Comparison of ENCODE assay signal across 18 cellular contexts in the genomic region with DNA sequence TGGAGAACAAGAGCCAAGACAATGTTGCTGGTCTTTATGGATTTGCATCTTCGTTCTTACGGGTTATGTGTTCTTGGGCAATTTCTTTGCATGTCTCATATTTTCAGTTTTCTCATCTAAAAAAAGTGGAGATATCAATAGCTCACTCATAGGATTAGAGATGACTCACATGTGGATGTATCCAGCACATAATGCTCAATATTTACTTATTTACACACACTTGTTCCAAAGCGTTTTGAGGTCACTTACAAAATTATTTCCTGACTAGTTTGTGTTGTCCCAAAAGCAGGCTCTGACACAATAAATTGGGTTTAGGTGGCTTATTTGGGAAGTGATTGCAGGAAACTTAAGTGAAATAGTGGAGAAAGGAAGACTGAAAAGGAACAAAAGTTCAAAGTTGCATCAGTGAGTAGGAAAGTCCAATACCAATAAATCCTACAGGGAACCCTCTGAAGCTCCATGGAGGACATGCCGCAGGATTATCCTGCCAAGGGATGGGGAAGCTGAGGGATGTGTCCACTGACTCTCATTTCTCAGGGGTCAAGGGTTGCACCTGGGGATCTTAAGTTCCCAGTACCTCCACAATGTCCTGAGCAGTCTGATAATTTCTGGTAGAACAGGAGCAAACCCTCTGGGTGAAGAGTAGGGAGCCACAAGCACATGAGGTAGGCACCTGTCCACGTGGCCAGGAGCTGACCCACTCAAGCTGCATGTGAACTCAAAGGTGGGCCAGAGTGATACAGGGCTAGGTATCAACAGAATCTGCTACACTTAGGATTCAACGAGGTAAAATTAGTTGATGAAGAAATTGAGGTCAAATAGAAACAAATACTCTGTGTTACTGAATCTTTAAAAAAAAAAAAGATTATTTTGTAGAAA. TPM values are rescaled to one million over a fixed set of nuclear protein-coding genes. Genes with fewer than 3 reads are reported as not detected.
DNase-seq lines count a peak whose midpoint lies in the region; ATAC-seq, FAIRE-seq and TF ChIP-seq lines count a peak whose summit lies in the region.
"Had no signal": no experiment of that assay in that cellular context is flagged by ENCODE, and none has a peak within 500 bp of the region (broad histone marks: within the 10 kb centered on the region; RNA-seq: fewer than 3 reads in every experiment).

No MANE protein-coding gene starts in this region.

- BruUV-seq in HepG2 (replicated peaks; lab: Mats Ljungman, UMichigan) (no TSS peak), Calu3 (replicated peaks; lab: Mats Ljungman, UMichigan) (no TSS peak)

- FAIRE-seq in HepG2 (lab: Jason Lieb, UNC): no peak
- FAIRE-seq: GM12878 had no signal

- no peaks in the 10 kb centered on the region for H3K79me2 ChIP-seq in HepG2 (ENCODE audit: insufficient read depth, low read length)

- no peak overlapping the region for H3K4me2 ChIP-seq in HepG2 (ENCODE audit: low read depth, low read length)

- H3K4me3 ChIP-seq in cardiac fibroblast (replicated peaks in 1 of 2; ENCODE audit: low read depth in 2 of 2, low read length in 2 of 2): no peak overlapping the region
- no peak overlapping the region for H3K4me3 ChIP-seq in HepG2 (replicated peaks in 1 of 3; ENCODE audit: insufficient read depth in 1 of 3, low read depth in 2 of 3, low read length in 3 of 3)
- no peak overlapping the region for H3K4me3 ChIP-seq in stomach
- H3K4me3 ChIP-seq: GM12878, vagina had no signal

- H2AFZ ChIP-seq in HepG2 (ENCODE audit: low read length): no peak overlapping the region

- H3K36me3 Mint-ChIP-seq in Calu3 (ENCODE audit: insufficient read depth, unreplicated experiment): no peaks in the 10 kb centered on the region
- H3K36me3 Mint-ChIP-seq: activated naive CD4-positive, alpha-beta T cell treated with anti-CD3 and anti-CD28 coated beads, Interleukin-2, amount 50 U/mL, for 24 hours; CD4-positive, CD25-positive, alpha-beta regulatory T cell; T-cell had no signal

- H4K20me1 ChIP-seq in HepG2 (ENCODE audit: insufficient read depth, low read length): no peaks in the 10 kb centered on the region

- 32% methylated on average over 6 of the region's 6 CpGs for WGBS in HepG2 (ENCODE audit: low lambda C conversion rate)
- 70 to 80% (median 78%) methylated on average over 6 of the region's 6 CpGs for WGBS in stomach, 5 donors

- H3K27ac Mint-ChIP-seq in Calu3 (ENCODE audit: unreplicated experiment): no peak overlapping the region
- H3K27ac Mint-ChIP-seq: activated naive CD4-positive, alpha-beta T cell treated with anti-CD3 and anti-CD28 coated beads, Interleukin-2, amount 50 U/mL, for 24 hours; CD4-positive, CD25-positive, alpha-beta regulatory T cell; T-cell had no signal

- CTCF ChIA-PET in HepG2 (lab: Yijun Ruan, JAX; ENCODE audit: low intra/inter-chr PET ratio, low total read pairs): no interaction called here
- CTCF ChIA-PET in Calu3 (lab: Charles Lee): no interaction called here

- POLR2A ChIA-PET in HepG2 (lab: Yijun Ruan, JAX): interaction anchor here (0.6 to 0.8 kb wide), 2 partner anchors 38 to 211 kb away, joined by 3 to 4 read pairs; a partner anchor contains a TSS

- H3K4me3 Mint-ChIP-seq in Calu3 (ENCODE audit: low read depth, unreplicated experiment): no peak overlapping the region
- H3K4me3 Mint-ChIP-seq: activated naive CD4-positive, alpha-beta T cell treated with anti-CD3 and anti-CD28 coated beads, Interleukin-2, amount 50 U/mL, for 24 hours; CD4-positive, CD25-positive, alpha-beta regulatory T cell; T-cell had no signal

- in situ Hi-C loops in HepG2 (cut with HindIII; ENCODE audit: extremely low pct_ligation_motif_present, low pct_unique_long_range_greater_than_20kb) (no loop called here), KBM-7 (cut with MboI; ENCODE audit: low pct_unique_long_range_greater_than_20kb, low sequenced_read_pairs) (no loop called here)

- TF ChIP-seq CTCF in cardiac fibroblast (IDR thresholded peaks at IDR 0.05; ENCODE audit: low read depth, low read length): no peak
- TF ChIP-seq CTCF in HepG2 (CRISPR knock-in tag; IDR thresholded peaks at IDR 0.05): no peak
- no peak for TF ChIP-seq CTCF in stomach (IDR thresholded peaks at IDR 0.05)
- no peak for TF ChIP-seq CTCF in Calu3 (IDR thresholded peaks at IDR 0.05; ENCODE audit: unreplicated experiment)

- TF ChIP-seq RAD21 in HepG2 (CRISPR knock-in tag; IDR thresholded peaks at IDR 0.05): no peak

- no peaks in the 10 kb centered on the region for H3K4me1 Mint-ChIP-seq in Calu3 (ENCODE audit: low read depth, unreplicated experiment)
- H3K4me1 Mint-ChIP-seq: activated naive CD4-positive, alpha-beta T cell treated with anti-CD3 and anti-CD28 coated beads, Interleukin-2, amount 50 U/mL, for 24 hours; CD4-positive, CD25-positive, alpha-beta regulatory T cell; T-cell had no signal

- H3K9ac ChIP-seq in HepG2 (ENCODE audit: insufficient read depth, low read depth, low read length): no peak overlapping the region

- no peaks in the 10 kb centered on the region for H3K36me3 ChIP-seq in HepG2 (replicated peaks in 1 of 2; ENCODE audit: control insufficient read depth in 1 of 2, insufficient read depth in 2 of 2, low read length in 2 of 2)
- no peaks in the 10 kb centered on the region for H3K36me3 ChIP-seq in stomach
- H3K36me3 ChIP-seq: vagina had no signal

- no peaks in the 10 kb centered on the region for H3K9me3 ChIP-seq in HepG2 (ENCODE audit: low read length)
- no peaks in the 10 kb centered on the region for H3K9me3 ChIP-seq in stomach
- H3K9me3 ChIP-seq: vagina had no signal

- ATAC-seq in HepG2 (no peak), HG03280 (IDR thresholded peaks at IDR 0.05; ENCODE audit: unreplicated experiment) (no peak)
- ATAC-seq in activated CD4-positive, CD25-positive, alpha-beta regulatory T cell treated with anti-CD3 and anti-CD28 coated beads, Interleukin-2, amount 50 U/mL, for 24 hours: no peak
- ATAC-seq: GM12878, T-cell had no signal

- intact Hi-C loops in HepG2 (cut with micrococcal nuclease; ENCODE audit: unreplicated experiment): no loop called here
- intact Hi-C loops in stomach (cut with DNase I; ENCODE audit: low total_unique reads): no loop called here
- intact Hi-C loops in Calu3 (cut with micrococcal nuclease; ENCODE audit: unreplicated experiment): no loop called here

- TF ChIP-seq POLR2A in HepG2 (IDR thresholded peaks at IDR 0.05; ENCODE audit: insufficient read depth in 1 of 2, low read depth in 2 of 2, low read length in 2 of 2) (no peak), stomach (IDR thresholded peaks at IDR 0.05) (no peak)

- DNase-seq in HS-5 (ENCODE audit: low read depth) (peak; percentile 42), cardiac fibroblast (ENCODE audit: low read depth in 2 of 2) (peak; percentile 57 to 79), HepG2 (ENCODE audit: low spot score) (no peak), stomach (no peak), Calu3 (no peak), KBM-7 (no peak)
- DNase-seq: activated CD4-positive, CD25-positive, alpha-beta regulatory T cell treated with anti-CD3 and anti-CD28 coated beads, Interleukin-2, amount 50 U/mL, for 72 hours; activated CD8-positive, alpha-beta memory T cell treated with anti-CD3 and anti-CD28 coated beads, Interleukin-2, amount 50 U/mL, for 48 hours; CD4-positive, CD25-positive, alpha-beta regulatory T cell; cerebellar nuclear complex; NCI-H446; T-cell had no signal

- no peaks in the 10 kb centered on the region for H3K27me3 ChIP-seq in HepG2 (ENCODE audit: control insufficient read depth in 1 of 2, insufficient read depth in 2 of 2, low read length in 2 of 2)
- H3K27me3 ChIP-seq in stomach: no peaks in the 10 kb centered on the region
- H3K27me3 ChIP-seq: vagina had no signal

- H3K27me3 Mint-ChIP-seq in Calu3 (ENCODE audit: unreplicated experiment): no peaks in the 10 kb centered on the region
- H3K27me3 Mint-ChIP-seq: activated naive CD4-positive, alpha-beta T cell treated with anti-CD3 and anti-CD28 coated beads, Interleukin-2, amount 50 U/mL, for 24 hours; CD4-positive, CD25-positive, alpha-beta regulatory T cell; T-cell had no signal

- H3K27ac ChIP-seq in HepG2 (ENCODE audit: extremely low read length, insufficient read depth, low read length) (no peak overlapping the region), stomach (peak overlapping the region in 4 of 5 donors; percentile 27 to 80 (median 76))
- H3K27ac ChIP-seq: epithelial cell of prostate had no signal

- TF ChIP-seq EP300 in HepG2 (IDR thresholded peaks at IDR 0.05; ENCODE audit: low read depth in 2 of 2, low read length in 2 of 2) (no peak), HepG2 (CRISPR knock-in tag; IDR thresholded peaks at IDR 0.05; ENCODE audit: borderline replicate concordance) (no peak), stomach (IDR thresholded peaks at IDR 0.05) (no peak)

- H3K4me1 ChIP-seq in HepG2 (ENCODE audit: insufficient read depth, low read length) (peaks cover 9% of the 10 kb centered on the region), stomach (peaks cover 0 to 22% (median 10%) of the 10 kb centered on the region in 4 donors)

- H3K9me3 Mint-ChIP-seq in Calu3 (ENCODE audit: low read depth, unreplicated experiment): no peaks in the 10 kb centered on the region
- H3K9me3 Mint-ChIP-seq: activated naive CD4-positive, alpha-beta T cell treated with anti-CD3 and anti-CD28 coated beads, Interleukin-2, amount 50 U/mL, for 24 hours had no signal

RNA-seq across cellular contexts. Expression of a gene that starts 37.4 kb away (rescaled TPM):
- total RNA-seq in HepG2 (2016; rRNA removed; fragmentation: Illumina TruSeq; extraction: Trizol) (30.4 and 40.8 TPM in 2 replicates), stomach (10 to 100 TPM; 10.5 to 82.8 (median 22.8) TPM), Calu3 (2022) (36.6 and 41.2 TPM in 2 replicates)
- total RNA-seq in HepG2 (2016; cell fraction: cytosol; rRNA removed; fragmentation: Illumina TruSeq; extraction: Trizol; ENCODE audit: low read depth): 12.0 and 12.2 TPM in 2 replicates
- total RNA-seq in HepG2 (2016; cell fraction: insoluble cytoplasmic fraction; rRNA removed; fragmentation: Illumina TruSeq; extraction: Trizol): 31.5 and 39.4 TPM in 2 replicates
- 34.7 and 38.3 TPM in 2 replicates for total RNA-seq in HepG2 (2016; cell fraction: membrane; rRNA removed; fragmentation: Illumina TruSeq; extraction: Trizol)
- 31.6 and 40.2 TPM in 2 replicates for total RNA-seq in HepG2 (2016; cell fraction: nucleus; rRNA removed; fragmentation: Illumina TruSeq; extraction: Trizol)
- polyA plus RNA-seq in HepG2 (2011; rRNA removed) (21.1 and 21.4 TPM in 2 replicates), stomach (1 to 10 TPM; 5.7 to 8.4 (median 7.2) TPM)
- 15.7 and 26.2 TPM in 2 replicates for polyA plus RNA-seq in HepG2 (2011; cell fraction: cytosol; rRNA removed)
- 7.9 and 11.1 TPM in 2 replicates for polyA plus RNA-seq in HepG2 (2011; cell fraction: nucleus; rRNA removed)
- polyA plus RNA-seq in HepG2 (2012): 38.1 and 40.7 TPM in 2 replicates
- 5.0 and 7.1 TPM in 2 replicates for polyA plus RNA-seq in HepG2 (2016; cell fraction: cytosol; fragmentation: Illumina TruSeq; extraction: Trizol; ENCODE audit: low read depth)
- polyA plus RNA-seq in HepG2 (2016; cell fraction: insoluble cytoplasmic fraction; fragmentation: Illumina TruSeq; extraction: Trizol; ENCODE audit: low read depth): 20.0 and 22.2 TPM in 2 replicates
- 13.9 and 16.2 TPM in 2 replicates for polyA plus RNA-seq in HepG2 (2016; cell fraction: membrane; fragmentation: Illumina TruSeq; extraction: Trizol; ENCODE audit: low read depth)
- 26.5 and 26.7 TPM in 2 replicates for polyA plus RNA-seq in HepG2 (2016; cell fraction: nucleus; fragmentation: Illumina TruSeq; extraction: Trizol; ENCODE audit: insufficient read depth, low read depth)
- 69.1 and 73.0 TPM in 2 replicates for polyA minus RNA-seq in HepG2 (2011; rRNA and poly(A)+ RNA removed; ENCODE audit: low replicate concordance)
- 23.7 and 37.4 TPM in 2 replicates for polyA minus RNA-seq in HepG2 (2011; cell fraction: cytosol; rRNA and poly(A)+ RNA removed)
- polyA minus RNA-seq in HepG2 (2011; cell fraction: nucleus; rRNA and poly(A)+ RNA removed): 30.1 and 37.0 TPM in 2 replicates

Comparison
In these comparisons a context has a peak if more than half of its experiments do, and no peak if none do; other contexts are left out.
1. DNase-seq: peak in HS-5 (single experiment) and cardiac fibroblast (2 of 2); none in HepG2 (single experiment), stomach (single experiment), Calu3 (single experiment) and KBM-7 (single experiment).